In the genomic region with DNA sequence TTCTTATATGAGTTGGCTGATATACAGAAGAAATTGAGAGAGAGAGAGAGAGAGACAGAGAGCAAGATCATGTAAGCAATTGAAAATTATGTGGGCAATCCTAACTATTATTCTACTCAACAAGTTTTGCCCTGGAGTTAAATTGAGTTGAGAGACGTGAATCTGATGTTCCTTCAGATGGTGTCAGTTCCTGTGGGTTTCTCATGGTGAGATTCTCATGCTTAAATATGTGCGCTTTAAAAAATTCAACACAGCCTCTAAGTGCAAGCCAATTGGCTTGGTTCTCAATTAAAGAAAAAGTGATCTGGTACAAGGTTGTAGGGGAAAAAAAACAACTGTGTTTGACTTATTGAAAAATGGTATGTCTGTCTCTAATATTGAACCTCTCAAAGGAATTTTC, we compare ENCODE assay signal across 37 cellular contexts. TPM values are rescaled to one million over a fixed set of nuclear protein-coding genes. Genes with fewer than 3 reads are reported as not detected.
"Had no signal": no experiment of that assay in that cellular context is flagged by ENCODE, and none has a peak within 500 bp of the region (broad histone marks: within the 10 kb centered on the region; RNA-seq: fewer than 3 reads in every experiment).

No MANE protein-coding gene starts in this region.

- H3K9me3 ChIP-seq: adrenal gland, colonic mucosa, gastroesophageal sphincter, left lung, mucosa of descending colon, pancreas, prostate gland, uterus had no signal

- DNase-seq: activated CD4-positive, alpha-beta T cell treated with anti-CD3 and anti-CD28 coated beads for 4 hours; activated CD4-positive, alpha-beta T cell treated with anti-CD3 and anti-CD28 coated beads, Interleukin-2, amount 50 U/mL, for 4 hours; activated naive CD4-positive, alpha-beta T cell treated with anti-CD3 and anti-CD28 coated beads for 36 hours; activated naive CD8-positive, alpha-beta T cell treated with anti-CD3 and anti-CD28 coated beads for 36 hours; activated T-cell treated with anti-CD3 and anti-CD28 coated beads for 4 hours; activated T-cell treated with anti-CD3 and anti-CD28 coated beads, Interleukin-2, amount 50 U/mL, for 72 hours; adrenal gland; aorta; cerebellar nuclear complex; colonic mucosa; effector CD8-positive, alpha-beta T cell; erythroblast; head of caudate nucleus; hypothalamus; left lung; mucosa of descending colon; nucleus accumbens; pancreas; stimulated activated CD4-positive, alpha-beta T cell treated with anti-CD3 and anti-CD28 coated beads, Interleukin-12 subunit alpha, Interleukin-12 subunit beta, amount 100 ng/mL, for 4 hours; stimulated activated CD4-positive, alpha-beta T cell treated with anti-CD3 and anti-CD28 coated beads, Interleukin-4, amount 100 ng/mL, for 1 hour; stimulated activated naive CD8-positive, alpha-beta T cell treated with anti-CD3 and anti-CD28 coated beads, Interleukin-15, amount 100 ng/mL, for 72 hours; substantia nigra; uterus had no signal

- H3K27me3 Mint-ChIP-seq: activated naive CD8-positive, alpha-beta T cell treated with anti-CD3 and anti-CD28 coated beads for 36 hours; brain; type B pancreatic cell had no signal

- H3K27ac ChIP-seq: adrenal gland, cardiac muscle cell, colonic mucosa, gastroesophageal sphincter, left lung, pancreas, prostate gland, uterus, VCaP had no signal

- H3K36me3 Mint-ChIP-seq: activated naive CD8-positive, alpha-beta T cell treated with anti-CD3 and anti-CD28 coated beads for 36 hours; brain; stimulated activated effector memory CD8-positive, alpha-beta T cell treated with anti-CD3 and anti-CD28 coated beads, Interleukin-12 subunit alpha, Interleukin-12 subunit beta, amount 100 ng/mL, for 72 hours; type B pancreatic cell had no signal

- H3K27me3 ChIP-seq: cardiac muscle cell, colonic mucosa, gastroesophageal sphincter, left lung, uterus had no signal

- H3K4me3 Mint-ChIP-seq: activated naive CD4-positive, alpha-beta T cell treated with anti-CD3 and anti-CD28 coated beads for 36 hours; activated naive CD8-positive, alpha-beta T cell treated with anti-CD3 and anti-CD28 coated beads for 36 hours; activated T-cell treated with anti-CD3 and anti-CD28 coated beads, Interleukin-2, amount 50 U/mL, for 72 hours; brain; neural crest cell; stimulated activated effector memory CD8-positive, alpha-beta T cell treated with anti-CD3 and anti-CD28 coated beads, Interleukin-12 subunit alpha, Interleukin-12 subunit beta, amount 100 ng/mL, for 72 hours; stimulated activated naive CD8-positive, alpha-beta T cell treated with anti-CD3 and anti-CD28 coated beads, Interleukin-15, amount 100 ng/mL, for 72 hours; type B pancreatic cell had no signal

- H3K36me3 ChIP-seq: adrenal gland, cardiac muscle cell, colonic mucosa, gastroesophageal sphincter, left lung, pancreas, prostate gland, uterus had no signal

- H3K9me3 Mint-ChIP-seq: activated naive CD4-positive, alpha-beta T cell treated with anti-CD3 and anti-CD28 coated beads for 36 hours; activated naive CD8-positive, alpha-beta T cell treated with anti-CD3 and anti-CD28 coated beads for 36 hours; activated T-cell treated with anti-CD3 and anti-CD28 coated beads, Interleukin-2, amount 50 U/mL, for 72 hours; neural crest cell; stimulated activated effector memory CD8-positive, alpha-beta T cell treated with anti-CD3 and anti-CD28 coated beads, Interleukin-12 subunit alpha, Interleukin-12 subunit beta, amount 100 ng/mL, for 72 hours; stimulated activated naive CD8-positive, alpha-beta T cell treated with anti-CD3 and anti-CD28 coated beads, Interleukin-15, amount 100 ng/mL, for 72 hours had no signal

- H3K27ac Mint-ChIP-seq: activated naive CD4-positive, alpha-beta T cell treated with anti-CD3 and anti-CD28 coated beads for 36 hours; activated naive CD8-positive, alpha-beta T cell treated with anti-CD3 and anti-CD28 coated beads for 36 hours; activated T-cell treated with anti-CD3 and anti-CD28 coated beads, Interleukin-2, amount 50 U/mL, for 72 hours; stimulated activated effector memory CD8-positive, alpha-beta T cell treated with anti-CD3 and anti-CD28 coated beads, Interleukin-12 subunit alpha, Interleukin-12 subunit beta, amount 100 ng/mL, for 72 hours; stimulated activated naive CD8-positive, alpha-beta T cell treated with anti-CD3 and anti-CD28 coated beads, Interleukin-15, amount 100 ng/mL, for 72 hours; type B pancreatic cell had no signal

- H3K4me1 ChIP-seq: adrenal gland, colonic mucosa, gastroesophageal sphincter, left lung, pancreas, prostate gland, uterus had no signal

- H3K4me1 Mint-ChIP-seq: activated naive CD8-positive, alpha-beta T cell treated with anti-CD3 and anti-CD28 coated beads for 36 hours; stimulated activated effector memory CD8-positive, alpha-beta T cell treated with anti-CD3 and anti-CD28 coated beads, Interleukin-12 subunit alpha, Interleukin-12 subunit beta, amount 100 ng/mL, for 72 hours; stimulated activated naive CD8-positive, alpha-beta T cell treated with anti-CD3 and anti-CD28 coated beads, Interleukin-15, amount 100 ng/mL, for 72 hours had no signal

- H3K4me3 ChIP-seq: adrenal gland, cardiac muscle cell, colonic mucosa, gastroesophageal sphincter, left lung, lung, mucosa of descending colon, pancreas, prostate gland, uterus had no signal

- ATAC-seq: activated T-cell treated with anti-CD3 and anti-CD28 coated beads, Interleukin-2, amount 50 U/mL, for 72 hours; gastroesophageal sphincter; left lung; mucosa of descending colon; pancreas; stimulated activated effector memory CD8-positive, alpha-beta T cell treated with anti-CD3 and anti-CD28 coated beads, Interleukin-12 subunit alpha, Interleukin-12 subunit beta, amount 100 ng/mL, for 72 hours; stimulated activated naive CD8-positive, alpha-beta T cell treated with anti-CD3 and anti-CD28 coated beads, Interleukin-15, amount 100 ng/mL, for 72 hours had no signal

- FAIRE-seq: endometrium, pancreas, TTC549 had no signal

RNA-seq across cellular contexts. Expression of gene PLAC1, which starts 35.4 kb away (rescaled TPM):
- total RNA-seq: activated naive CD4-positive, alpha-beta T cell treated with anti-CD3 and anti-CD28 coated beads for 36 hours; activated naive CD8-positive, alpha-beta T cell treated with anti-CD3 and anti-CD28 coated beads for 36 hours; adrenal gland; aorta; colonic mucosa; dermis microvascular lymphatic vessel endothelial cell; gastroesophageal sphincter; left lung; mesenteric fat pad; mucosa of descending colon; neural crest cell; pancreas; T-helper 1 cell treated with Interleukin-12 subunit alpha and Interleukin-12 subunit beta and Interleukin-4 antibody, amounts not matched to agents 30 ng/mL and 1 ng/mL, for 36 hours had no signal
- polyA plus RNA-seq: adrenal gland had no signal
